In genomic region chr2:157460384-157460837, GRCh38 we compare ENCODE assay signal across 10 cellular contexts. TPM values are rescaled to one million over a fixed set of nuclear protein-coding genes. Genes with fewer than 3 reads are reported as not detected.
DNase-seq lines count a peak whose midpoint lies in the region; ATAC-seq and TF ChIP-seq lines count a peak whose summit lies in the region.
"Had no signal": no experiment of that assay in that cellular context is flagged by ENCODE, and none has a peak within 500 bp of the region (broad histone marks: within the 10 kb centered on the region; RNA-seq: fewer than 3 reads in every experiment).

No MANE protein-coding gene starts in this region.

- 0 out of 2 replicates have a peak overlapping the region, but pooled peaks have one; percentile 4 for H2AFZ ChIP-seq in GM23338
- H2AFZ ChIP-seq in neuronal stem cell (ENCODE audit: low read length): no peak overlapping the region

- no peak overlapping the region for H3K4me3 Mint-ChIP-seq in GM23338

- no peak overlapping the region for H2BK15ac ChIP-seq in neuronal stem cell (ENCODE audit: low read length)

- peaks cover 6% of the 10 kb centered on the region; the same call in 1 of the 2 replicates for H3K9me2 ChIP-seq in GM23338 (ENCODE audit: insufficient read depth)

- H3K4me3 ChIP-seq in GM23338 (no peak overlapping the region), duodenal mucosa (ENCODE audit: low read depth in 1 of 2, low read length in 2 of 2) (peak overlapping the region in 1 of 2 donors; percentile 40), neuronal stem cell (ENCODE audit: low read length in 2 of 2) (no peak overlapping the region)
- H3K4me3 ChIP-seq: heart left ventricle had no signal

- no peak overlapping the region for H4K91ac ChIP-seq in neuronal stem cell (ENCODE audit: low read depth, low read length, poor library complexity)

- H3K4me1 Mint-ChIP-seq in GM23338: peaks cover 15% of the 10 kb centered on the region; the same call in 2 of the 3 replicates

- H3K79me2 ChIP-seq in GM23338 (replicated peaks; ENCODE audit: insufficient read depth): no peaks in the 10 kb centered on the region

- TF ChIP-seq CTCF in GM23338 (conservative IDR thresholded peaks at IDR 0.05; ENCODE audit: low read depth in 2 of 2): no peak

- H3K9ac ChIP-seq in duodenal mucosa (ENCODE audit: low read depth in 1 of 2, low read length in 2 of 2): no peak overlapping the region
- no peak overlapping the region for H3K9ac ChIP-seq in neuronal stem cell (ENCODE audit: low read depth, low read length, poor library complexity)

- H2AK5ac ChIP-seq in neuronal stem cell (ENCODE audit: low read depth, low read length): no peak overlapping the region

- H2BK12ac ChIP-seq in neuronal stem cell (ENCODE audit: low read length): no peak overlapping the region

- H3K9me3 ChIP-seq in duodenal mucosa (ENCODE audit: control insufficient read depth in 1 of 2, low read length in 2 of 2): no peaks in the 10 kb centered on the region
- H3K9me3 ChIP-seq in neuronal stem cell (replicated peaks in 1 of 2; ENCODE audit: control insufficient read depth in 2 of 2, insufficient read depth in 1 of 2, low read depth in 1 of 2, low read length in 2 of 2): no peaks in the 10 kb centered on the region
- H3K9me3 ChIP-seq: heart left ventricle had no signal

- no peak for ATAC-seq in GM23338
- ATAC-seq: heart left ventricle had no signal

- H3K27me3 Mint-ChIP-seq in GM23338 (ENCODE audit: insufficient read depth, low read depth, poor library complexity): no peaks in the 10 kb centered on the region

- no CpG with 5 or more reads among the region's 3 CpGs for WGBS in neuronal stem cell (ENCODE audit: extremely low coverage in 2 of 2, insufficient read length in 2 of 2, insufficient replicate concordance in 1 of 2), 2 donors

- H4K8ac ChIP-seq in neuronal stem cell (ENCODE audit: low read depth, low read length): no peak overlapping the region

- H3K23ac ChIP-seq in neuronal stem cell (ENCODE audit: low read depth, low read length, poor library complexity): no peak overlapping the region

- H2BK5ac ChIP-seq in neuronal stem cell (ENCODE audit: low read length): no peak overlapping the region

- no peak overlapping the region for H3K18ac ChIP-seq in neuronal stem cell (ENCODE audit: low read length)

- 0 out of 2 replicates have a peak overlapping the region, but pooled peaks have one; percentile 3 for H3K27ac Mint-ChIP-seq in GM23338

- H3K14ac ChIP-seq in neuronal stem cell (ENCODE audit: low read length): no peak overlapping the region

- H3K9me3 Mint-ChIP-seq in GM23338: no peaks in the 10 kb centered on the region

- H4K20me1 ChIP-seq in GM23338 (replicated peaks; ENCODE audit: insufficient read depth): no peaks in the 10 kb centered on the region

- no peak overlapping the region for H3K4ac ChIP-seq in neuronal stem cell (ENCODE audit: low read length)

- H3K36me3 ChIP-seq in GM23338 (ENCODE audit: insufficient read depth) (no peaks in the 10 kb centered on the region), duodenal mucosa (ENCODE audit: control insufficient read depth in 1 of 2, insufficient read depth in 2 of 2, low read length in 2 of 2) (peaks cover 0 to 3% of the 10 kb centered on the region in 2 donors), neuronal stem cell (replicated peaks in 1 of 2; ENCODE audit: control insufficient read depth in 2 of 2, insufficient read depth in 2 of 2, low read length in 2 of 2) (no peaks in the 10 kb centered on the region)
- H3K36me3 ChIP-seq: heart left ventricle had no signal

- H3K36me3 Mint-ChIP-seq in GM23338 (ENCODE audit: low read depth): no peaks in the 10 kb centered on the region

- H3K4me1 ChIP-seq in GM23338 (ENCODE audit: insufficient read depth) (peaks cover 21% of the 10 kb centered on the region; the same call in 1 of the 2 replicates), duodenal mucosa (ENCODE audit: control insufficient read depth in 1 of 2, insufficient read depth in 2 of 2, low read length in 2 of 2) (peaks cover 8 to 22% of the 10 kb centered on the region in 2 donors), neuronal stem cell (ENCODE audit: control insufficient read depth in 2 of 2, insufficient read depth in 1 of 2, low read depth in 1 of 2, low read length in 2 of 2) (peaks cover 0 to 4% of the 10 kb centered on the region in 2 donors)

- H2BK120ac ChIP-seq in neuronal stem cell (ENCODE audit: low read depth, low read length): no peak overlapping the region

- H3K27me3 ChIP-seq in GM23338 (ENCODE audit: insufficient read depth): no peaks in the 10 kb centered on the region
- no peaks in the 10 kb centered on the region for H3K27me3 ChIP-seq in duodenal mucosa (ENCODE audit: control insufficient read depth in 1 of 2, insufficient read depth in 2 of 2, low read length in 2 of 2)
- no peaks in the 10 kb centered on the region for H3K27me3 ChIP-seq in neuronal stem cell (ENCODE audit: control insufficient read depth in 3 of 3, insufficient read depth in 3 of 3, low read depth in 1 of 3, low read length in 3 of 3)
- H3K27me3 ChIP-seq: heart left ventricle had no signal

- no peaks in the 10 kb centered on the region for H3F3A ChIP-seq in GM23338 (replicated peaks; ENCODE audit: low read depth)

- no peaks in the 10 kb centered on the region for H3K79me1 ChIP-seq in neuronal stem cell (ENCODE audit: low read depth, low read length)

- H3K27ac ChIP-seq in GM23338 (ENCODE audit: low read depth) (no peak overlapping the region), duodenal mucosa (ENCODE audit: low read depth, low read length) (peak overlapping the region; percentile 30), neuronal stem cell (replicated peaks; ENCODE audit: low read length) (no peak overlapping the region)
- H3K27ac ChIP-seq: heart left ventricle had no signal

- H3K4me2 ChIP-seq in GM23338: peak overlapping the region; percentile 42
- no peak overlapping the region for H3K4me2 ChIP-seq in neuronal stem cell (ENCODE audit: insufficient read depth, low read length, poor library complexity, severe bottlenecking)

- DNase-seq in GM23338 (ENCODE audit: low spot score) (peak; percentile 5), NCI-H345 treated with DMSO at 0.1 percent for 48 hours (lab: John Stamatoyannopoulos, UW; ENCODE audit: unreplicated experiment) (peak; percentile 20), neuronal stem cell (ENCODE audit: low spot score) (peak; percentile 18), HPDE6-E6E7 (ENCODE audit: extremely low spot score) (no peak), NCI-H82 treated with DMSO at 0.1 percent for 48 hours (lab: John Stamatoyannopoulos, UW; ENCODE audit: unreplicated experiment) (no peak)
- no peak for DNase-seq in activated CD4-positive, CD25-positive, alpha-beta regulatory T cell treated with anti-CD3 and anti-CD28 coated beads, Interleukin-2, amount 50 U/mL, for 72 hours
- DNase-seq: activated T-cell treated with anti-CD3 and anti-CD28 coated beads, Interleukin-2, amount 50 U/mL, for 1 hour; heart left ventricle; NCI-H1417 treated with DMSO at 0.1 percent for 48 hours had no signal

TF ChIP-seq in GM23338, 12 proteins besides CTCF, POLR2A, EP300 and RAD21 (continues in another document):
- TF ChIP-seq CREB1 (CRISPR knock-in tag; IDR thresholded peaks at IDR 0.05; ENCODE audit: low read depth): no peak
- no peak for TF ChIP-seq EZH2 (IDR thresholded peaks at IDR 0.05; ENCODE audit: low read depth, unreplicated experiment)

RNA-seq across cellular contexts. Expression of gene CYTIP, which starts 16.5 kb away (rescaled TPM):
- not detected in 2 replicates for total RNA-seq in GM23338 (2014; rRNA removed; shearing (Covaris generic))
- polyA plus RNA-seq in GM23338 (2016; fragmentation: Nextera tagmentation; extraction: Ambion mirVana): 0.28 TPM in 1 of 2 replicates, not detected in the other
- 0.03 TPM for polyA plus RNA-seq in neuronal stem cell (2013, experiment 1 of 2)
- not detected for polyA plus RNA-seq in neuronal stem cell (2013, experiment 2 of 2)

Comparison
In these comparisons a context has a peak if more than half of its experiments do, and no peak if none do; other contexts are left out.
1. DNase-seq: peak in GM23338 (single experiment), NCI-H345 treated with DMSO at 0.1 percent for 48 hours (single experiment) and neuronal stem cell (single experiment); none in activated CD4-positive, CD25-positive, alpha-beta regulatory T cell treated with anti-CD3 and anti-CD28 coated beads, Interleukin-2, amount 50 U/mL, for 72 hours (single experiment), HPDE6-E6E7 (single experiment) and NCI-H82 treated with DMSO at 0.1 percent for 48 hours (single experiment).